Comparison of ENCODE assay signal across 8 cellular contexts in the genomic region with DNA sequence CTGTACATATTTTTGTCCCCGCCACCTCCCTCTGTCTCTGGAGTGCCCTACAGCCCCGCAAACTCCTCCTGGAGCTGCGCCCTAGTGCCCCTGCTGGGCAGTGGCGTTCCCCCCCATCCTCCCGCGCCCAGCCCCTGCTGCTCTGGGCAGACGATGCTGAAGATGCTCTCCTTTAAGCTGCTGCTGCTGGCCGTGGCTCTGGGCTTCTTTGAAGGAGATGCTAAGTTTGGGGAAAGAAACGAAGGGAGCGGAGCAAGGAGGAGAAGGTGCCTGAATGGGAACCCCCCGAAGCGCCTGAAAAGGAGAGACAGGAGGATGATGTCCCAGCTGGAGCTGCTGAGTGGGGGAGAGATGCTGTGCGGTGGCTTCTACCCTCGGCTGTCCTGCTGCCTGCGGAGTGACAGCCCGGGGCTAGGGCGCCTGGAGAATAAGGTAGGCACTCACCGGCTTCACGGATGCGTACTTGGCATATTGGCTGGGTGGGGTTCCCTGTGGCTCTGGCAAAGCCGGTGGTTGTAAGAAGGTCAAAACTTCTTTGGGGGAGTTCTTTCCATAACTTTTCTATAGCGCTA. TPM values are rescaled to one million over a fixed set of nuclear protein-coding genes. Genes with fewer than 3 reads are reported as not detected.
DNase-seq lines count a peak whose midpoint lies in the region; ATAC-seq, FAIRE-seq and TF ChIP-seq lines count a peak whose summit lies in the region.

No MANE protein-coding gene starts in this region.

- H3K79me2 ChIP-seq in Karpas-422 (ENCODE audit: low read length), result no peaks in the 10 kb centered on the region

- H3K4me3 ChIP-seq in adipocyte (ENCODE audit: low read length) (peak overlapping the region; percentile 79), spleen (peak overlapping the region in 6 of 8 donors; percentile 25 to 66 (median 40)), Karpas-422 (ENCODE audit: low read length) (no peak overlapping the region)

- H3K27me3 ChIP-seq in adipocyte (replicated peaks; ENCODE audit: control insufficient read depth, insufficient read depth, low read length) (peaks cover 32% of the 10 kb centered on the region), spleen (replicated peaks in 1 of 7) (peaks cover 0 to 70% (median 42%) of the 10 kb centered on the region in 7 donors), Karpas-422 (ENCODE audit: low read length) (no peaks in the 10 kb centered on the region)

- DNase-seq in EH (ENCODE audit: low read depth), result peak; percentile 22
- DNase-seq in adipocyte (ENCODE audit: low read depth), result peak; percentile 59
- DNase-seq in iPS-NIHi11 (ENCODE audit: low spot score), result peak; percentile 18
- DNase-seq in spleen, result no peak
- no peak for DNase-seq in stimulated activated CD4-positive, alpha-beta T cell treated with anti-CD3 and anti-CD28 coated beads, Interleukin-4, amount 100 ng/mL, for 1 hour
- DNase-seq in Karpas-422, result no peak
- DNase-seq in GM12892 (ENCODE audit: insufficient read length), result no peak

- no peak for TF ChIP-seq POLR2A in spleen (IDR thresholded peaks at IDR 0.05)
- TF ChIP-seq POLR2A in GM12892 (IDR thresholded peaks at IDR 0.05; ENCODE audit: low read depth, low read length), result no peak

- H3K9ac ChIP-seq in adipocyte (ENCODE audit: low read length), result no peak overlapping the region
- H3K9ac ChIP-seq in Karpas-422 (ENCODE audit: low read length), result no peak overlapping the region

- H3K4me1 ChIP-seq in adipocyte (ENCODE audit: control insufficient read depth, insufficient read depth, low read length), result peaks cover 7% of the 10 kb centered on the region
- H3K4me1 ChIP-seq in spleen, result peaks cover 4 to 26% (median 18%) of the 10 kb centered on the region in 6 donors
- no peaks in the 10 kb centered on the region for H3K4me1 ChIP-seq in Karpas-422 (ENCODE audit: low read length)

- H3K9me2 ChIP-seq in Karpas-422 (replicated peaks; ENCODE audit: insufficient read depth, low read length), result no peaks in the 10 kb centered on the region

- H2AFZ ChIP-seq in Karpas-422 (ENCODE audit: low read length), result no peak overlapping the region

- TF ChIP-seq CTCF in spleen (IDR thresholded peaks at IDR 0.05 in 8 of 11, conservative IDR thresholded peaks at IDR 0.05 in 3 of 11), result no peak

- no peak overlapping the region for H3K4me2 ChIP-seq in Karpas-422 (ENCODE audit: low read depth, low read length, poor library complexity, severe bottlenecking)

- H3K36me3 ChIP-seq in adipocyte (ENCODE audit: control insufficient read depth, insufficient read depth, low read length, severe bottlenecking) (no peaks in the 10 kb centered on the region), spleen (no peaks in the 10 kb centered on the region), Karpas-422 (ENCODE audit: insufficient read depth, low read length) (no peaks in the 10 kb centered on the region)

- intact Hi-C loops in spleen (cut with DNase I; ENCODE audit: low total_unique reads), result no loop called here

- no peak for FAIRE-seq in GM12892 (lab: Jason Lieb, UNC)

- no peaks in the 10 kb centered on the region for H3K9me3 ChIP-seq in adipocyte (ENCODE audit: control insufficient read depth, low read length)
- H3K9me3 ChIP-seq in spleen, result no peaks in the 10 kb centered on the region
- no peaks in the 10 kb centered on the region for H3K9me3 ChIP-seq in Karpas-422 (ENCODE audit: low read length)

- no peaks in the 10 kb centered on the region for H4K20me1 ChIP-seq in Karpas-422 (ENCODE audit: insufficient read depth, low read depth, low read length)

- ATAC-seq in HG02759 (IDR thresholded peaks at IDR 0.05; ENCODE audit: unreplicated experiment), result peak; percentile 26

- no peak overlapping the region for H3K27ac ChIP-seq in spleen
- no peak overlapping the region for H3K27ac ChIP-seq in Karpas-422 (ENCODE audit: low read length)

- 1 to 3% (median 2%) methylated on average over 22 of the region's 22 CpGs for WGBS in spleen, 5 donors

RNA-seq across cellular contexts. Expression of a gene that starts 0.7 kb away (rescaled TPM):
- total RNA-seq in spleen, result not detected
- polyA plus RNA-seq in spleen, result not detected
- total RNA-seq in Karpas-422 (2014; rRNA removed; shearing (Covaris generic); ENCODE audit: low replicate concordance), result not detected in 2 replicates
- not detected for polyA plus RNA-seq in GM12892 (2012; ENCODE audit: missing spikeins)

Comparison
In these comparisons a context has a peak if more than half of its experiments do, and no peak if none do; other contexts are left out.
1. DNase-seq: peak in EH (single experiment), adipocyte (single experiment) and iPS-NIHi11 (single experiment); none in spleen (single experiment), stimulated activated CD4-positive, alpha-beta T cell treated with anti-CD3 and anti-CD28 coated beads, Interleukin-4, amount 100 ng/mL, for 1 hour (single experiment), Karpas-422 (single experiment) and GM12892 (single experiment).